In the genomic region with DNA sequence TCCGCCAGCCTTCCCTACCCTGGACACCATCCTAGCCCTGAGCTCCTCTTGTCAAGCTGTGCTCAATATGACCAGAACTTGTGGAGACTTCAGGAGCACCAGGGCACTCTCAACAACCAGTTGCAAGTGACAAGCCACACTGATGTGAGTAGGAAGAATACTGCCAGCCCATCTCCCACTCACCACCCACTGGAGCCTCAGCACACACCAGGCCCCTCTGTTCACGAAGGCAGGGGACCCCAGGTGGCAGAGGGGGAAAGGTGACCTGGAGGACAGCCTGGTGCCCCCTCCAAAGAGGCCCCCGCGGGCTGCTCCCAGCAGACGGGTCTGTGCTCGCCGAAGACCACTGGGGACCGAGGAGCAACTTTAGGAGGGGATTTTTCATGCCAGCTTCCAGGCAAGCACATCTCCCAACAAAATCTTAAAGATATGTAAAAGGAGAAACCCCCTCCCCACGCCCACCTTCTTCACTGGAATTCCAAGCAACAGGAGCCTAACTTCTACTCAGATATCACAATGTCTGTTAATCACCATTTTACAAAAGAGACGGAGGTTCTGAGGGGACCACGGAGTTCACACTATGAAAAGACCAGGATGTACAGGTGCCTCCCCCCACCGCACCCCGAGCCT, we compare ENCODE assay signal across 1 cellular context.
TF ChIP-seq lines count a peak whose summit lies in the region.

No MANE protein-coding gene starts in this region.

TF ChIP-seq in IMR-90, 13 proteins besides CTCF, POLR2A, EP300 and RAD21:
- TF ChIP-seq, protein P1, sequence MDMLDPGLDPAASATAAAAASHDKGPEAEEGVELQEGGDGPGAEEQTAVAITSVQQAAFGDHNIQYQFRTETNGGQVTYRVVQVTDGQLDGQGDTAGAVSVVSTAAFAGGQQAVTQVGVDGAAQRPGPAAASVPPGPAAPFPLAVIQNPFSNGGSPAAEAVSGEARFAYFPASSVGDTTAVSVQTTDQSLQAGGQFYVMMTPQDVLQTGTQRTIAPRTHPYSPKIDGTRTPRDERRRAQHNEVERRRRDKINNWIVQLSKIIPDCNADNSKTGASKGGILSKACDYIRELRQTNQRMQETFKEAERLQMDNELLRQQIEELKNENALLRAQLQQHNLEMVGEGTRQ (IDR thresholded peaks at IDR 0.05; ENCODE audit: low read depth, low read length) = no peak
- TF ChIP-seq RFX5 (IDR thresholded peaks at IDR 0.05; ENCODE audit: low read depth, low read length) (no peak), MXI1 (IDR thresholded peaks at IDR 0.05; ENCODE audit: borderline replicate concordance, low read depth, low read length) (no peak), SMC3 (IDR thresholded peaks at IDR 0.05; ENCODE audit: low read depth, low read length) (no peak), MAFK (IDR thresholded peaks at IDR 0.05; ENCODE audit: low read depth, low read length) (no peak), BHLHE40 (IDR thresholded peaks at IDR 0.05; ENCODE audit: low read depth, low read length) (no peak), NFE2L2 (IDR thresholded peaks at IDR 0.05; ENCODE audit: low read depth, low read length) (no peak), MAZ (IDR thresholded peaks at IDR 0.05; ENCODE audit: borderline replicate concordance, low read depth, low read length) (no peak), CHD1 (IDR thresholded peaks at IDR 0.05; ENCODE audit: low read depth, low read length) (no peak)
